In genomic region chr6:26401389-26401986, GRCh38 we compare ENCODE assay signal across 8 cellular contexts. TPM values are rescaled to one million over a fixed set of nuclear protein-coding genes. Genes with fewer than 3 reads are reported as not detected.
A peak's percentile ranks its signal among the peaks of the same experiment; 100 is the strongest.
DNase-seq lines count a peak whose midpoint lies in the region; ATAC-seq, FAIRE-seq and TF ChIP-seq lines count a peak whose summit lies in the region.

No MANE protein-coding gene starts in this region.

- H3K36me3 ChIP-seq in gastrocnemius medialis = no peaks in the 10 kb centered on the region

- ATAC-seq in GM19372 (IDR thresholded peaks at IDR 0.05; ENCODE audit: low read depth, unreplicated experiment) = peak; percentile 5
- ATAC-seq in gastrocnemius medialis = peak in 1 of 2 donors; percentile 5
- no peak for ATAC-seq in GM19397 (IDR thresholded peaks at IDR 0.05; ENCODE audit: unreplicated experiment)
- no peak for ATAC-seq in GM19463 (IDR thresholded peaks at IDR 0.05; ENCODE audit: unreplicated experiment)

- TF ChIP-seq CTCF in RWPE1 (conservative IDR thresholded peaks at IDR 0.05; ENCODE audit: low read depth) (no peak), fibroblast of pulmonary artery (IDR thresholded peaks at IDR 0.05; ENCODE audit: low read length, missing control alignments) (no peak), gastrocnemius medialis (IDR thresholded peaks at IDR 0.05 in 4 of 5, conservative IDR thresholded peaks at IDR 0.05 in 1 of 5) (no peak)

- H3K27ac ChIP-seq in RWPE1 (peak overlapping the region; percentile 46; the same call in 1 of the 2 replicates), gastrocnemius medialis (peak overlapping the region; percentile 73 to 84 (median 80))

- H3K4me3 ChIP-seq in fibroblast of pulmonary artery (replicated peaks; ENCODE audit: low read depth, low read length) (peak overlapping the region; percentile 76), gastrocnemius medialis (peak overlapping the region; percentile 54 to 65 (median 62))

- H3K9me3 ChIP-seq in gastrocnemius medialis = no peaks in the 10 kb centered on the region

- intact Hi-C loops in gastrocnemius medialis (cut with DNase I; ENCODE audit: low total_unique reads) = no loop called here

- CTCF ChIA-PET in RWPE1 (lab: Yijun Ruan, JAX) = no interaction called here

- H3K27me3 ChIP-seq in gastrocnemius medialis = no peaks in the 10 kb centered on the region

- DNase-seq in RWPE1 (ENCODE audit: low spot score) (no peak), fibroblast of pulmonary artery (ENCODE audit: low read depth) (no peak), gastrocnemius medialis (no peak), frontal cortex (ENCODE audit: low spot score in 2 of 2) (no peak), DMS153 (lab: John Stamatoyannopoulos, UW) (no peak)

- peaks cover 6 to 14% of the 10 kb centered on the region in 2 donors for H3K4me1 ChIP-seq in gastrocnemius medialis

- TF ChIP-seq POLR2A in gastrocnemius medialis (IDR thresholded peaks at IDR 0.05) = no peak

- POLR2A ChIA-PET in RWPE1 (lab: Yijun Ruan, JAX; ENCODE audit: low non-redundant PET) = no interaction called here

- no peak for FAIRE-seq in frontal cortex (lab: Jason Lieb, UNC)

- in situ Hi-C loops in gastrocnemius medialis (cut with MboI; ENCODE audit: low sequenced_read_pairs in 4 of 4) = no loop called here

RNA-seq across cellular contexts. Expression of gene BTN3A1, which starts 0.6 kb away (rescaled TPM):
- total RNA-seq in gastrocnemius medialis = 1 to 10 TPM; 2.5 to 3.5 (median 3.1) TPM
- 19.6 TPM for total RNA-seq in frontal cortex

RNA-seq across cellular contexts. Expression of gene BTN2A2, which starts 18.6 kb away (rescaled TPM):
- total RNA-seq in gastrocnemius medialis (1 to 10 TPM; 1.1 to 4.8 (median 1.5) TPM), frontal cortex (2.4 TPM)

RNA-seq across cellular contexts. Expression of gene BTN3A2, which starts 36.5 kb away (rescaled TPM):
- total RNA-seq in gastrocnemius medialis = 1 to 10 TPM; 3.7 to 8.9 (median 4.4) TPM
- 2.0 TPM for total RNA-seq in frontal cortex

RNA-seq across cellular contexts. Expression of gene BTN3A3, which starts 38.8 kb away (rescaled TPM):
- total RNA-seq in gastrocnemius medialis (1 to 10 TPM; 1.8 to 2.9 (median 2.6) TPM), frontal cortex (1.2 TPM)

RNA-seq across cellular contexts. Expression of gene BTN2A1, which starts 56.3 kb away (rescaled TPM):
- total RNA-seq in gastrocnemius medialis (1 to 10 TPM; 6.2 to 9.7 (median 8.1) TPM), frontal cortex (10.2 TPM)
